Comparison of ENCODE assay signal across 10 cellular contexts in genomic region chr12:6092784-6093722, GRCh38. TPM values are rescaled to one million over a fixed set of nuclear protein-coding genes. Genes with fewer than 3 reads are reported as not detected.
DNase-seq lines count a peak whose midpoint lies in the region; ATAC-seq, FAIRE-seq and TF ChIP-seq lines count a peak whose summit lies in the region.
"Had no signal": no experiment of that assay in that cellular context is flagged by ENCODE, and none has a peak within 500 bp of the region (broad histone marks: within the 10 kb centered on the region; RNA-seq: fewer than 3 reads in every experiment).

No MANE protein-coding gene starts in this region.

- no peaks in the 10 kb centered on the region for H3K27me3 ChIP-seq in bronchial epithelial cell (ENCODE audit: control insufficient read depth, insufficient read depth, low read length)
- no peaks in the 10 kb centered on the region for H3K27me3 ChIP-seq in mesenchymal stem cell (ENCODE audit: control insufficient read depth in 1 of 2, insufficient read depth in 1 of 2, low read length in 2 of 2)

- peak; percentile 29; the same call in 1 of the 2 replicates for TF ChIP-seq RAD21 in Ishikawa (IDR thresholded peaks at IDR 0.05; ENCODE audit: low read depth)

- 22% methylated on average over 9 of the region's 9 CpGs for WGBS in mesenchymal stem cell

- no peak overlapping the region for H3K4me3 ChIP-seq in bronchial epithelial cell (ENCODE audit: low read depth, low read length)
- H3K4me3 ChIP-seq in mesenchymal stem cell (ENCODE audit: insufficient read depth in 1 of 2, low read depth in 1 of 2, low read length in 2 of 2): no peak overlapping the region
- H3K4me3 ChIP-seq: SK-N-MC had no signal

- no peak overlapping the region for H2BK120ac ChIP-seq in mesenchymal stem cell (ENCODE audit: low read depth, low read length)

- H2BK12ac ChIP-seq in mesenchymal stem cell (ENCODE audit: low read length in 2 of 2): peak overlapping the region; percentile 11 to 95

- DNase-seq in A172 (ENCODE audit: low spot score) (peak; percentile 92), bronchial epithelial cell (ENCODE audit: low read depth) (peak; percentile 91), mesenchymal stem cell (peak; percentile 90), inferior parietal cortex (ENCODE audit: extremely low spot score) (no peak), cerebellar cortex (ENCODE audit: low spot score) (no peak), GDM1 (lab: John Stamatoyannopoulos, UW) (no peak)

- no peak overlapping the region for H3K9ac ChIP-seq in mesenchymal stem cell (ENCODE audit: low read length)

- H2AFZ ChIP-seq in mesenchymal stem cell (ENCODE audit: low read depth, low read length): peak overlapping the region; percentile 42

- FAIRE-seq in bronchial epithelial cell (lab: Jason Lieb, UNC): no peak
- FAIRE-seq: colon had no signal

- no peak overlapping the region for H2BK5ac ChIP-seq in mesenchymal stem cell (ENCODE audit: low read depth, low read length, poor library complexity, severe bottlenecking)

- H3K4me1 ChIP-seq in mesenchymal stem cell (ENCODE audit: control insufficient read depth, insufficient read depth, low read depth, low read length): peaks cover 24% of the 10 kb centered on the region

- peak overlapping the region; percentile 4 for H4K8ac ChIP-seq in mesenchymal stem cell (ENCODE audit: low read length)

- peak overlapping the region; percentile 58 for H3K27ac ChIP-seq in mesenchymal stem cell (ENCODE audit: low read length, poor library complexity, severe bottlenecking)
- H3K27ac ChIP-seq: SK-N-MC had no signal

- H3K79me1 ChIP-seq in mesenchymal stem cell (replicated peaks; ENCODE audit: low read length, poor library complexity, severe bottlenecking): no peaks in the 10 kb centered on the region

- TF ChIP-seq CTCF in bronchial epithelial cell (IDR thresholded peaks at IDR 0.05; ENCODE audit: insufficient read depth, low read length, severe bottlenecking): no peak

- peak overlapping the region; percentile 19 to 90 for H3K4ac ChIP-seq in mesenchymal stem cell (ENCODE audit: low read depth in 1 of 2, low read length in 2 of 2)

- peak overlapping the region; percentile 70 for H2BK15ac ChIP-seq in mesenchymal stem cell (ENCODE audit: low read depth, poor library complexity, severe bottlenecking)

- H2AK5ac ChIP-seq in mesenchymal stem cell (ENCODE audit: low read length, severe bottlenecking): no peak overlapping the region

- H3K36me3 ChIP-seq in bronchial epithelial cell (ENCODE audit: control insufficient read depth, insufficient read depth, low read length) (no peaks in the 10 kb centered on the region), mesenchymal stem cell (ENCODE audit: control insufficient read depth in 1 of 2, insufficient read depth in 2 of 2, low read depth in 1 of 2, low read length in 2 of 2) (no peaks in the 10 kb centered on the region)

- peak overlapping the region; percentile 81 for H4K91ac ChIP-seq in mesenchymal stem cell (ENCODE audit: low read length)

- H3K9me3 ChIP-seq in mesenchymal stem cell (ENCODE audit: control insufficient read depth, low read length): no peaks in the 10 kb centered on the region

- H3K23ac ChIP-seq in mesenchymal stem cell (ENCODE audit: low read length in 2 of 2): no peak overlapping the region

- no peak for ATAC-seq in GM21423 (IDR thresholded peaks at IDR 0.05; ENCODE audit: unreplicated experiment)

- peak; percentile 73; the same call in 1 of the 2 replicates for TF ChIP-seq EP300 in Ishikawa (IDR thresholded peaks at IDR 0.05; ENCODE audit: borderline replicate concordance)

- peak overlapping the region in 1 of 2 experiments; percentile 91 for H3K14ac ChIP-seq in mesenchymal stem cell (ENCODE audit: low read length in 2 of 2)

- H3K18ac ChIP-seq in mesenchymal stem cell (ENCODE audit: low read depth in 1 of 2, low read length in 2 of 2): peak overlapping the region; percentile 60 to 94

- H3K4me2 ChIP-seq in mesenchymal stem cell (ENCODE audit: low read length, poor library complexity, severe bottlenecking): peak overlapping the region; percentile 8

TF ChIP-seq in Ishikawa, 13 proteins besides CTCF, POLR2A, EP300 and RAD21:
- TF ChIP-seq NFIC (IDR thresholded peaks at IDR 0.05) (peak; percentile 99), TAF1 (IDR thresholded peaks at IDR 0.05; ENCODE audit: low read depth) (0 out of 2 replicates have a peak, but pooled peaks have one; percentile 24), EGR1 (IDR thresholded peaks at IDR 0.05) (peak; percentile 83), ZBTB7A (IDR thresholded peaks at IDR 0.05; ENCODE audit: low read depth) (no peak), YY1 (IDR thresholded peaks at IDR 0.05; ENCODE audit: low read depth) (peak; percentile 56), TCF12 (IDR thresholded peaks at IDR 0.05; ENCODE audit: low read depth) (peak; percentile 86), CREB1 (IDR thresholded peaks at IDR 0.05; ENCODE audit: low read depth) (no peak), CEBPB (IDR thresholded peaks at IDR 0.05) (no peak), FOXM1 (IDR thresholded peaks at IDR 0.05; ENCODE audit: borderline replicate concordance, low read depth) (no peak), TEAD4 (IDR thresholded peaks at IDR 0.05) (peak; percentile 93)
- TF ChIP-seq, protein P1, sequence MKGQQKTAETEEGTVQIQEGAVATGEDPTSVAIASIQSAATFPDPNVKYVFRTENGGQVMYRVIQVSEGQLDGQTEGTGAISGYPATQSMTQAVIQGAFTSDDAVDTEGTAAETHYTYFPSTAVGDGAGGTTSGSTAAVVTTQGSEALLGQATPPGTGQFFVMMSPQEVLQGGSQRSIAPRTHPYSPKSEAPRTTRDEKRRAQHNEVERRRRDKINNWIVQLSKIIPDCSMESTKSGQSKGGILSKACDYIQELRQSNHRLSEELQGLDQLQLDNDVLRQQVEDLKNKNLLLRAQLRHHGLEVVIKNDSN (IDR thresholded peaks at IDR 0.05): 0 out of 2 replicates have a peak, but pooled peaks have one; percentile 30
- TF ChIP-seq, protein P2, sequence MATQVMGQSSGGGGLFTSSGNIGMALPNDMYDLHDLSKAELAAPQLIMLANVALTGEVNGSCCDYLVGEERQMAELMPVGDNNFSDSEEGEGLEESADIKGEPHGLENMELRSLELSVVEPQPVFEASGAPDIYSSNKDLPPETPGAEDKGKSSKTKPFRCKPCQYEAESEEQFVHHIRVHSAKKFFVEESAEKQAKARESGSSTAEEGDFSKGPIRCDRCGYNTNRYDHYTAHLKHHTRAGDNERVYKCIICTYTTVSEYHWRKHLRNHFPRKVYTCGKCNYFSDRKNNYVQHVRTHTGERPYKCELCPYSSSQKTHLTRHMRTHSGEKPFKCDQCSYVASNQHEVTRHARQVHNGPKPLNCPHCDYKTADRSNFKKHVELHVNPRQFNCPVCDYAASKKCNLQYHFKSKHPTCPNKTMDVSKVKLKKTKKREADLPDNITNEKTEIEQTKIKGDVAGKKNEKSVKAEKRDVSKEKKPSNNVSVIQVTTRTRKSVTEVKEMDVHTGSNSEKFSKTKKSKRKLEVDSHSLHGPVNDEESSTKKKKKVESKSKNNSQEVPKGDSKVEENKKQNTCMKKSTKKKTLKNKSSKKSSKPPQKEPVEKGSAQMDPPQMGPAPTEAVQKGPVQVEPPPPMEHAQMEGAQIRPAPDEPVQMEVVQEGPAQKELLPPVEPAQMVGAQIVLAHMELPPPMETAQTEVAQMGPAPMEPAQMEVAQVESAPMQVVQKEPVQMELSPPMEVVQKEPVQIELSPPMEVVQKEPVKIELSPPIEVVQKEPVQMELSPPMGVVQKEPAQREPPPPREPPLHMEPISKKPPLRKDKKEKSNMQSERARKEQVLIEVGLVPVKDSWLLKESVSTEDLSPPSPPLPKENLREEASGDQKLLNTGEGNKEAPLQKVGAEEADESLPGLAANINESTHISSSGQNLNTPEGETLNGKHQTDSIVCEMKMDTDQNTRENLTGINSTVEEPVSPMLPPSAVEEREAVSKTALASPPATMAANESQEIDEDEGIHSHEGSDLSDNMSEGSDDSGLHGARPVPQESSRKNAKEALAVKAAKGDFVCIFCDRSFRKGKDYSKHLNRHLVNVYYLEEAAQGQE (IDR thresholded peaks at IDR 0.05; ENCODE audit: low read depth): no peak
- TF ChIP-seq, protein P3, sequence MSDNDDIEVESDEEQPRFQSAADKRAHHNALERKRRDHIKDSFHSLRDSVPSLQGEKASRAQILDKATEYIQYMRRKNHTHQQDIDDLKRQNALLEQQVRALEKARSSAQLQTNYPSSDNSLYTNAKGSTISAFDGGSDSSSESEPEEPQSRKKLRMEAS (IDR thresholded peaks at IDR 0.05): peak; percentile 55

RNA-seq across cellular contexts. Expression of gene VWF, which starts 31.4 kb away (rescaled TPM):
- 0.31 and 0.36 TPM in 2 replicates for total RNA-seq in A172 (2014; rRNA removed; shearing (Covaris generic))
- total RNA-seq in bronchial epithelial cell: 0.26 and 0.51 TPM in 2 replicates
- polyA plus RNA-seq in mesenchymal stem cell (2013, experiment 1 of 2): 0.07 TPM
- 0.12 TPM for polyA plus RNA-seq in mesenchymal stem cell (2013, experiment 2 of 2)

Comparison
In these comparisons a context has a peak if more than half of its experiments do, and no peak if none do; other contexts are left out.
1. DNase-seq: peak in A172 (single experiment), bronchial epithelial cell (single experiment) and mesenchymal stem cell (single experiment); none in inferior parietal cortex (single experiment), cerebellar cortex (single experiment) and GDM1 (single experiment).